ENCODE assay signal across 8 cellular contexts in genomic region chr1:150321826-150322166, GRCh38. TPM values are rescaled to one million over a fixed set of nuclear protein-coding genes. Genes with fewer than 3 reads are reported as not detected.
DNase-seq lines count a peak whose midpoint lies in the region; ATAC-seq and TF ChIP-seq lines count a peak whose summit lies in the region.

No MANE protein-coding gene starts in this region.

- no peaks in the 10 kb centered on the region for H3K27me3 ChIP-seq in AG04450 (ENCODE audit: control insufficient read depth, insufficient read depth, low read length)
- H3K27me3 ChIP-seq in aorta (ENCODE audit: control insufficient read depth in 1 of 2, insufficient read depth in 2 of 2, low read length in 1 of 2) = no peaks in the 10 kb centered on the region

- H3K4me3 Mint-ChIP-seq in brain = peak overlapping the region; percentile 97 to 100 (median 98)

- peaks cover 4% of the 10 kb centered on the region; the same call in 1 of the 2 replicates for H3K9me3 ChIP-seq in AG04450 (ENCODE audit: control insufficient read depth, insufficient read depth, low read length)
- H3K9me3 ChIP-seq in aorta (ENCODE audit: control insufficient read depth, low read length) = no peaks in the 10 kb centered on the region

- peaks cover 32% of the 10 kb centered on the region for H3K36me3 Mint-ChIP-seq in brain

- peak overlapping the region; percentile 92 for H3K4me3 ChIP-seq in AG04450 (ENCODE audit: low read depth, low read length)
- H3K4me3 ChIP-seq in aorta (ENCODE audit: low read length in 2 of 2) = peak overlapping the region; percentile 50 to 97

- peaks cover 4 to 6% of the 10 kb centered on the region in 2 donors for H3K36me3 ChIP-seq in aorta (ENCODE audit: control insufficient read depth in 1 of 2, insufficient read depth in 2 of 2, low read length in 1 of 2)

- peaks cover 0 to 3% (median 0%) of the 10 kb centered on the region in 5 experiments for H3K9me3 Mint-ChIP-seq in brain

- H3K4me1 ChIP-seq in aorta (ENCODE audit: control insufficient read depth in 1 of 2, insufficient read depth in 2 of 2, low read length in 2 of 2) = peaks cover 0 to 3% of the 10 kb centered on the region in 2 donors

- ATAC-seq in HG03280 (IDR thresholded peaks at IDR 0.05; ENCODE audit: unreplicated experiment) (peak; percentile 11), aorta (ENCODE audit: low FRiP score) (no peak), GM19351 (IDR thresholded peaks at IDR 0.05; ENCODE audit: unreplicated experiment) (no peak), GM21723 (IDR thresholded peaks at IDR 0.05; ENCODE audit: unreplicated experiment) (no peak)

- H3K27ac Mint-ChIP-seq in brain = peak overlapping the region; percentile 94 to 99 (median 98)

- H3K27me3 Mint-ChIP-seq in brain = peaks cover 18% of the 10 kb centered on the region

- H3K4me1 Mint-ChIP-seq in brain = peaks cover 29% of the 10 kb centered on the region

- POLR2A ChIA-PET in AG04450 (lab: Yijun Ruan, JAX) = interaction anchor here (1.0 to 1.4 kb wide), 2 partner anchors 42 to 49 kb away, joined by 3 read pairs; partner anchors contain the start of genes C1orf54 and RPRD2

- intact Hi-C loops in aorta (cut with DNase I) = no loop called here

- TF ChIP-seq CTCF in AG04450 (IDR thresholded peaks at IDR 0.05; ENCODE audit: low read depth, low read length) = no peak
- no peak for TF ChIP-seq CTCF in brain (conservative IDR thresholded peaks at IDR 0.05)

- WGBS in aorta, 2 donors = 0 to 1% methylated on average over 9 of the region's 9 CpGs

- DNase-seq in AG04450 (ENCODE audit: low read depth, low spot score) (no peak), lung microvascular endothelial cell (ENCODE audit: low read depth in 2 of 2) (peak; percentile 10 to 16), aorta (no peak), kidney glomerular epithelial cell (lab: John Stamatoyannopoulos, UW) (no peak)

- H3K27ac ChIP-seq in AG04450 (ENCODE audit: low read depth, low read length) (peak overlapping the region; percentile 61), aorta (ENCODE audit: low read depth in 1 of 2, low read length in 2 of 2) (peak overlapping the region; percentile 18 to 19)

- CTCF ChIA-PET in AG04450 (lab: Charles Lee) = interaction anchor here (3.0 kb wide), 1 partner anchor 66 kb away, joined by 10 read pairs; no protein-coding TSS in a partner anchor

RNA-seq across cellular contexts. Expression of gene PRPF3, which starts 0.5 kb away (rescaled TPM):
- polyA plus RNA-seq in AG04450 (2011; rRNA removed) = 33.8 and 35.9 TPM in 2 replicates
- polyA minus RNA-seq in AG04450 (2011; rRNA and poly(A)+ RNA removed) = 28.9 and 33.8 TPM in 2 replicates
- polyA plus RNA-seq in brain (ENCODE audit: insufficient read depth, low read depth, low replicate concordance) = 56.6 TPM
- 17.9 and 25.2 TPM in 2 replicates for total RNA-seq in lung microvascular endothelial cell
- total RNA-seq in aorta = 10 to 100 TPM; 52.2 to 83.3 TPM
- 10 to 100 TPM; 19.3 to 79.0 TPM for polyA plus RNA-seq in aorta

RNA-seq across cellular contexts. Expression of gene MRPS21, which starts 28.1 kb away (rescaled TPM):
- polyA plus RNA-seq in AG04450 (2011; rRNA removed) (65.2 and 71.0 TPM in 2 replicates), brain (ENCODE audit: insufficient read depth, low read depth, low replicate concordance) (95.8 TPM), aorta (10 to 100 TPM; 91.9 to 98.9 TPM)
- polyA minus RNA-seq in AG04450 (2011; rRNA and poly(A)+ RNA removed) = 23.2 and 27.3 TPM in 2 replicates
- total RNA-seq in lung microvascular endothelial cell (42.9 and 51.6 TPM in 2 replicates), aorta (10 to 100 TPM; 39.6 to 44.9 TPM)

RNA-seq across cellular contexts. Expression of gene CIART, which starts 39.4 kb away (rescaled TPM):
- polyA plus RNA-seq in AG04450 (2011; rRNA removed) = 8.6 and 9.4 TPM in 2 replicates
- polyA minus RNA-seq in AG04450 (2011; rRNA and poly(A)+ RNA removed) = 12.6 and 17.8 TPM in 2 replicates
- polyA plus RNA-seq in brain (ENCODE audit: insufficient read depth, low read depth, low replicate concordance) = 32.5 TPM
- total RNA-seq in lung microvascular endothelial cell = 0.44 and 1.4 TPM in 2 replicates
- 1 to 10 TPM; 3.0 to 6.6 TPM for total RNA-seq in aorta
- 10 to 100 TPM in 1 of 2 donors, 1 to 10 TPM in 1; 5.3 to 18.0 TPM for polyA plus RNA-seq in aorta

RNA-seq across cellular contexts. Expression of gene RPRD2, which starts 42.2 kb away (rescaled TPM):
- polyA plus RNA-seq in AG04450 (2011; rRNA removed) = 17.1 and 19.7 TPM in 2 replicates
- 16.4 and 19.5 TPM in 2 replicates for polyA minus RNA-seq in AG04450 (2011; rRNA and poly(A)+ RNA removed)
- polyA plus RNA-seq in brain (ENCODE audit: insufficient read depth, low read depth, low replicate concordance) = 42.6 TPM
- total RNA-seq in lung microvascular endothelial cell = 6.3 and 7.9 TPM in 2 replicates
- total RNA-seq in aorta = 10 to 100 TPM; 27.2 to 30.9 TPM
- 10 to 100 TPM in 1 of 2 donors, 1 to 10 TPM in 1; 4.5 to 11.0 TPM for polyA plus RNA-seq in aorta

RNA-seq across cellular contexts. Expression of gene C1orf54, which starts 49.2 kb away (rescaled TPM):
- 78.3 and 79.3 TPM in 2 replicates for polyA plus RNA-seq in AG04450 (2011; rRNA removed)
- polyA minus RNA-seq in AG04450 (2011; rRNA and poly(A)+ RNA removed) = 12.3 and 12.9 TPM in 2 replicates
- 13.0 TPM for polyA plus RNA-seq in brain (ENCODE audit: insufficient read depth, low read depth, low replicate concordance)
- total RNA-seq in lung microvascular endothelial cell = 2.4 and 10.5 TPM in 2 replicates
- total RNA-seq in aorta = 10 to 100 TPM; 33.0 to 34.9 TPM
- polyA plus RNA-seq in aorta = 100 to 1,000 TPM; 102 to 278 TPM

Comparison
In these comparisons a context has a peak if more than half of its experiments do, and no peak if none do; other contexts are left out.
1. DNase-seq: peak in lung microvascular endothelial cell (2 of 2); none in AG04450 (single experiment), aorta (0 of 2) and kidney glomerular epithelial cell (single experiment).